In the genomic region with DNA sequence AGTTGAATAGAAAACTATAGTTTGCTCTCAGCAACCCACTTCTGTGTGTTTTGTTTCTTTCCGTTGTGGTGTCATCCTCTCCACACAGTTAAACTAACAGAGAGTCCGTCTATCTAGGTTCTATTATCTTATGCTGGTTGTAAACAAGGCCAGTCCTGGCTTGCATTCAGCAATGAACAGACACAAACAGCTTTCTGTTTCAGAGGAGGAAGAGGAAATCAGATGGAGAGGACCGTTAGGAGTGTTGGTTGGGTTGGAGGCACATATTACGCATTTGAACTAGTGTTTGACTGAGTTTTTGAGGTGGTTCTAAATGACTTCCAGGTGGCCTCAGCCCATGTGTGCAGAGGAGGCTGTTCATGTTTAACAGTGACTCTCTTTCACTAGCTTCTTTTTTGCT, we compare ENCODE assay signal across 9 cellular contexts.
A peak's percentile ranks its signal among the peaks of the same experiment; 100 is the strongest.
DNase-seq lines count a peak whose midpoint lies in the region; ATAC-seq and TF ChIP-seq lines count a peak whose summit lies in the region.
"Had no signal": no experiment of that assay in that cellular context is flagged by ENCODE, and none has a peak within 500 bp of the region (broad histone marks: within the 10 kb centered on the region; RNA-seq: fewer than 3 reads in every experiment).

No MANE protein-coding gene starts in this region.

- H3K36me3 ChIP-seq in thymus (ENCODE audit: control insufficient read depth, insufficient read depth): peaks cover 9% of the 10 kb centered on the region
- H3K36me3 ChIP-seq: MG63 had no signal

- H3K4me1 Mint-ChIP-seq in activated naive CD4-positive, alpha-beta T cell treated with anti-CD3 and anti-CD28 coated beads for 36 hours (ENCODE audit: low read depth): peaks cover 25% of the 10 kb centered on the region
- H3K4me1 Mint-ChIP-seq in effector memory CD8-positive, alpha-beta T cell (ENCODE audit: low read depth in 2 of 2): peaks cover 13 to 33% of the 10 kb centered on the region in 2 donors
- H3K4me1 Mint-ChIP-seq in stimulated activated naive B cell treated with anti-CD40 and anti-IgM and Interleukin-4, amounts not matched to agents 10 μg/mL and 1 μg/mL and 100 μg/mL, for 72 hours: peaks cover 3 to 17% of the 10 kb centered on the region in 2 donors
- H3K4me1 Mint-ChIP-seq in WTC11: no peaks in the 10 kb centered on the region

- TF ChIP-seq CTCF in WTC11 (IDR thresholded peaks at IDR 0.05): no peak

- CTCF ChIA-PET in activated naive CD4-positive, alpha-beta T cell treated with anti-CD3 and anti-CD28 coated beads for 36 hours (lab: Charles Lee): interaction anchor here (0.6 to 1.7 kb wide), 3 partner anchors 9 to 122 kb away, joined by 3 read pairs; no protein-coding TSS in a partner anchor
- CTCF ChIA-PET in WTC11 (lab: Charles Lee): interaction anchor here (0.5 kb wide), 1 partner anchor 141 kb away, joined by 3 read pairs; no protein-coding TSS in a partner anchor

- H3K27ac Mint-ChIP-seq in activated naive CD4-positive, alpha-beta T cell treated with anti-CD3 and anti-CD28 coated beads for 36 hours: peak overlapping the region; percentile 74
- H3K27ac Mint-ChIP-seq in effector memory CD8-positive, alpha-beta T cell: peak overlapping the region; percentile 77 to 83
- no peak overlapping the region for H3K27ac Mint-ChIP-seq in stimulated activated naive B cell treated with anti-CD40 and anti-IgM and Interleukin-4, amounts not matched to agents 10 μg/mL and 1 μg/mL and 100 μg/mL, for 72 hours
- no peak overlapping the region for H3K27ac Mint-ChIP-seq in WTC11

- H3K27ac ChIP-seq in thymus (ENCODE audit: low read depth): peak overlapping the region; percentile 76

- peak; percentile 75 for ATAC-seq in effector memory CD8-positive, alpha-beta T cell (replicated peaks)
- ATAC-seq in stimulated activated naive B cell treated with anti-CD40 and anti-IgM and Interleukin-4, amounts not matched to agents 10 μg/mL and 1 μg/mL and 100 μg/mL, for 72 hours (replicated peaks): no peak
- no peak for ATAC-seq in WTC11

- H3K9me3 Mint-ChIP-seq in activated naive CD4-positive, alpha-beta T cell treated with anti-CD3 and anti-CD28 coated beads for 36 hours: peaks cover 4% of the 10 kb centered on the region
- H3K9me3 Mint-ChIP-seq in effector memory CD8-positive, alpha-beta T cell: peaks cover 0 to 7% of the 10 kb centered on the region in 2 donors
- H3K9me3 Mint-ChIP-seq in stimulated activated naive B cell treated with anti-CD40 and anti-IgM and Interleukin-4, amounts not matched to agents 10 μg/mL and 1 μg/mL and 100 μg/mL, for 72 hours: peaks cover 6 to 10% of the 10 kb centered on the region in 2 donors
- peaks cover 12% of the 10 kb centered on the region for H3K9me3 Mint-ChIP-seq in WTC11

- no peak overlapping the region for H3K4me3 Mint-ChIP-seq in activated naive CD4-positive, alpha-beta T cell treated with anti-CD3 and anti-CD28 coated beads for 36 hours
- H3K4me3 Mint-ChIP-seq in effector memory CD8-positive, alpha-beta T cell: peak overlapping the region in 1 of 2 donors; percentile 59
- H3K4me3 Mint-ChIP-seq in stimulated activated naive B cell treated with anti-CD40 and anti-IgM and Interleukin-4, amounts not matched to agents 10 μg/mL and 1 μg/mL and 100 μg/mL, for 72 hours: no peak overlapping the region
- H3K4me3 Mint-ChIP-seq in WTC11: no peak overlapping the region

- H3K27me3 ChIP-seq in thymus (ENCODE audit: control insufficient read depth, insufficient read depth): no peaks in the 10 kb centered on the region
- H3K27me3 ChIP-seq: MG63 had no signal

- no peak overlapping the region for H3K4me3 ChIP-seq in thymus (ENCODE audit: low read length)
- H3K4me3 ChIP-seq: MG63 had no signal

- in situ Hi-C loops in SK-MEL-5 (cut with HindIII; ENCODE audit: low pct_unique_long_range_greater_than_20kb, low sequenced_read_pairs): no loop called here

- peaks cover 44% of the 10 kb centered on the region for H3K36me3 Mint-ChIP-seq in activated naive CD4-positive, alpha-beta T cell treated with anti-CD3 and anti-CD28 coated beads for 36 hours (ENCODE audit: low read depth)
- peaks cover 77% of the 10 kb centered on the region for H3K36me3 Mint-ChIP-seq in effector memory CD8-positive, alpha-beta T cell (ENCODE audit: insufficient read depth)
- peaks cover 49 to 62% of the 10 kb centered on the region in 2 donors for H3K36me3 Mint-ChIP-seq in stimulated activated naive B cell treated with anti-CD40 and anti-IgM and Interleukin-4, amounts not matched to agents 10 μg/mL and 1 μg/mL and 100 μg/mL, for 72 hours
- H3K36me3 Mint-ChIP-seq in WTC11: peaks cover 60% of the 10 kb centered on the region

- no peaks in the 10 kb centered on the region for H3K27me3 Mint-ChIP-seq in activated naive CD4-positive, alpha-beta T cell treated with anti-CD3 and anti-CD28 coated beads for 36 hours (ENCODE audit: low read depth)
- H3K27me3 Mint-ChIP-seq in effector memory CD8-positive, alpha-beta T cell: no peaks in the 10 kb centered on the region
- peaks cover 2 to 10% of the 10 kb centered on the region in 2 donors for H3K27me3 Mint-ChIP-seq in stimulated activated naive B cell treated with anti-CD40 and anti-IgM and Interleukin-4, amounts not matched to agents 10 μg/mL and 1 μg/mL and 100 μg/mL, for 72 hours
- H3K27me3 Mint-ChIP-seq in WTC11 (ENCODE audit: low read depth): no peaks in the 10 kb centered on the region

- WGBS in thymus: 5% methylated on average over 4 of the region's 4 CpGs

- POLR2A ChIA-PET in WTC11 (lab: Charles Lee): no interaction called here

- intact Hi-C loops in activated naive CD4-positive, alpha-beta T cell treated with anti-CD3 and anti-CD28 coated beads for 36 hours (cut with micrococcal nuclease): no loop called here

- H3K4me1 ChIP-seq in thymus (ENCODE audit: control insufficient read depth, insufficient read depth, low read length): peaks cover 17% of the 10 kb centered on the region

- no peaks in the 10 kb centered on the region for H3K9me3 ChIP-seq in thymus (ENCODE audit: control insufficient read depth)

- peak; percentile 20 for DNase-seq in activated naive CD4-positive, alpha-beta T cell treated with anti-CD3 and anti-CD28 coated beads for 36 hours
- no peak for DNase-seq in activated naive CD4-positive, alpha-beta T cell (lab: John Stamatoyannopoulos, UW)
- DNase-seq in SK-MEL-5 (ENCODE audit: low read depth, low spot score) (peak; percentile 67), NCI-H446 treated with DMSO at 0.1 percent for 48 hours (lab: John Stamatoyannopoulos, UW) (no peak), WTC11 (ENCODE audit: low spot score) (no peak)
- no peak for DNase-seq in effector memory CD8-positive, alpha-beta T cell
- DNase-seq in stimulated activated naive B cell treated with anti-CD40 and anti-IgM and Interleukin-4, amounts not matched to agents 10 μg/mL and 1 μg/mL and 100 μg/mL, for 72 hours: no peak
- DNase-seq: MG63 had no signal

TF ChIP-seq in WTC11, 78 proteins besides CTCF, POLR2A, EP300 and RAD21 (continues in another document):
- TF ChIP-seq, protein P1, sequence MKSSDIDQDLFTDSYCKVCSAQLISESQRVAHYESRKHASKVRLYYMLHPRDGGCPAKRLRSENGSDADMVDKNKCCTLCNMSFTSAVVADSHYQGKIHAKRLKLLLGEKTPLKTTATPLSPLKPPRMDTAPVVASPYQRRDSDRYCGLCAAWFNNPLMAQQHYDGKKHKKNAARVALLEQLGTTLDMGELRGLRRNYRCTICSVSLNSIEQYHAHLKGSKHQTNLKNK (CRISPR knock-in tag; IDR thresholded peaks at IDR 0.05): no peak
- TF ChIP-seq, protein P2, sequence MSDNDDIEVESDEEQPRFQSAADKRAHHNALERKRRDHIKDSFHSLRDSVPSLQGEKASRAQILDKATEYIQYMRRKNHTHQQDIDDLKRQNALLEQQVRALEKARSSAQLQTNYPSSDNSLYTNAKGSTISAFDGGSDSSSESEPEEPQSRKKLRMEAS (CRISPR knock-in tag; IDR thresholded peaks at IDR 0.05): no peak
- TF ChIP-seq CREB1 (CRISPR knock-in tag; IDR thresholded peaks at IDR 0.05) (no peak), NR3C1 (CRISPR knock-in tag; conservative IDR thresholded peaks at IDR 0.05; ENCODE audit: low read depth) (no peak)
- TF ChIP-seq, protein P3, sequence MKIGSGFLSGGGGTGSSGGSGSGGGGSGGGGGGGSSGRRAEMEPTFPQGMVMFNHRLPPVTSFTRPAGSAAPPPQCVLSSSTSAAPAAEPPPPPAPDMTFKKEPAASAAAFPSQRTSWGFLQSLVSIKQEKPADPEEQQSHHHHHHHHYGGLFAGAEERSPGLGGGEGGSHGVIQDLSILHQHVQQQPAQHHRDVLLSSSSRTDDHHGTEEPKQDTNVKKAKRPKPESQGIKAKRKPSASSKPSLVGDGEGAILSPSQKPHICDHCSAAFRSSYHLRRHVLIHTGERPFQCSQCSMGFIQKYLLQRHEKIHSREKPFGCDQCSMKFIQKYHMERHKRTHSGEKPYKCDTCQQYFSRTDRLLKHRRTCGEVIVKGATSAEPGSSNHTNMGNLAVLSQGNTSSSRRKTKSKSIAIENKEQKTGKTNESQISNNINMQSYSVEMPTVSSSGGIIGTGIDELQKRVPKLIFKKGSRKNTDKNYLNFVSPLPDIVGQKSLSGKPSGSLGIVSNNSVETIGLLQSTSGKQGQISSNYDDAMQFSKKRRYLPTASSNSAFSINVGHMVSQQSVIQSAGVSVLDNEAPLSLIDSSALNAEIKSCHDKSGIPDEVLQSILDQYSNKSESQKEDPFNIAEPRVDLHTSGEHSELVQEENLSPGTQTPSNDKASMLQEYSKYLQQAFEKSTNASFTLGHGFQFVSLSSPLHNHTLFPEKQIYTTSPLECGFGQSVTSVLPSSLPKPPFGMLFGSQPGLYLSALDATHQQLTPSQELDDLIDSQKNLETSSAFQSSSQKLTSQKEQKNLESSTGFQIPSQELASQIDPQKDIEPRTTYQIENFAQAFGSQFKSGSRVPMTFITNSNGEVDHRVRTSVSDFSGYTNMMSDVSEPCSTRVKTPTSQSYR (CRISPR knock-in tag; IDR thresholded peaks at IDR 0.05): no peak
- TF ChIP-seq, protein P4, sequence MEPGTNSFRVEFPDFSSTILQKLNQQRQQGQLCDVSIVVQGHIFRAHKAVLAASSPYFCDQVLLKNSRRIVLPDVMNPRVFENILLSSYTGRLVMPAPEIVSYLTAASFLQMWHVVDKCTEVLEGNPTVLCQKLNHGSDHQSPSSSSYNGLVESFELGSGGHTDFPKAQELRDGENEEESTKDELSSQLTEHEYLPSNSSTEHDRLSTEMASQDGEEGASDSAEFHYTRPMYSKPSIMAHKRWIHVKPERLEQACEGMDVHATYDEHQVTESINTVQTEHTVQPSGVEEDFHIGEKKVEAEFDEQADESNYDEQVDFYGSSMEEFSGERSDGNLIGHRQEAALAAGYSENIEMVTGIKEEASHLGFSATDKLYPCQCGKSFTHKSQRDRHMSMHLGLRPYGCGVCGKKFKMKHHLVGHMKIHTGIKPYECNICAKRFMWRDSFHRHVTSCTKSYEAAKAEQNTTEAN (CRISPR knock-in tag; IDR thresholded peaks at IDR 0.05): no peak

Comparison
In these comparisons a context has a peak if more than half of its experiments do, and no peak if none do; other contexts are left out.
1. DNase-seq: peak in activated naive CD4-positive, alpha-beta T cell treated with anti-CD3 and anti-CD28 coated beads for 36 hours (single experiment) and SK-MEL-5 (single experiment); none in activated naive CD4-positive, alpha-beta T cell (0 of 4), effector memory CD8-positive, alpha-beta T cell (0 of 3), stimulated activated naive B cell treated with anti-CD40 and anti-IgM and Interleukin-4, amounts not matched to agents 10 μg/mL and 1 μg/mL and 100 μg/mL, for 72 hours (single experiment), NCI-H446 treated with DMSO at 0.1 percent for 48 hours (single experiment) and WTC11 (single experiment).
2. H3K27ac Mint-ChIP-seq: peak in activated naive CD4-positive, alpha-beta T cell treated with anti-CD3 and anti-CD28 coated beads for 36 hours (single experiment) and effector memory CD8-positive, alpha-beta T cell (2 of 2); none in stimulated activated naive B cell treated with anti-CD40 and anti-IgM and Interleukin-4, amounts not matched to agents 10 μg/mL and 1 μg/mL and 100 μg/mL, for 72 hours (single experiment) and WTC11 (single experiment).